In the genomic region with DNA sequence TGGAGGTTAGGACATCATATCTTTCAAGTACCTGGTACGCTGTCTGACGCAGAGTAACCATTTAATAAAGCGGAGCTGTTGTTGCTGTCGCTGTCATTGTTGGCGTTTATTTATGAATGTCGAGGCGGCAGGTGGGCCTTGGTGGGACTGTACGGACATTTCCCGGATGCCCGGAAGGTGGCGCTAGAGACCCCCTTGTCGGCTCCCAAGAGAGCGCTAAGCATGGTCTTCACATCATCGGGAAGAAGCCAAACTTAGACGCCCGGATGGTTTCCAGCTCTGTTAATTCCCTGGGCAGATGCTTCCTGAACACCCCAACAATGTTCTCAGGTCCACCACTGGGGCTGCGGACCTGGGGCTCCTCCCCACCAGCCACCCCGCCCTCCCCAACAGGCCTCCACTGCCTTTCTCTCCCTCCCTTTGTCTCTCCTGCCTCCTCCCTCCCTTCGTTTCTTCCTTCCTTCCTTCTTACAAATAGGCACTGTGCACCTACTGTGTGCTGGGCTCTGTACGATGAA, we compare ENCODE assay signal across 8 cellular contexts. TPM values are rescaled to one million over a fixed set of nuclear protein-coding genes. Genes with fewer than 3 reads are reported as not detected.
DNase-seq lines count a peak whose midpoint lies in the region; ATAC-seq and TF ChIP-seq lines count a peak whose summit lies in the region.

No MANE protein-coding gene starts in this region.

- TF ChIP-seq CTCF in foreskin fibroblast (IDR thresholded peaks at IDR 0.05; ENCODE audit: low read depth, low read length): peak; percentile 80
- peak; percentile 89 for TF ChIP-seq CTCF in neutrophil (IDR thresholded peaks at IDR 0.05)

- no peaks in the 10 kb centered on the region for H3K36me3 Mint-ChIP-seq in IgD-negative memory B cell

- H3K27ac ChIP-seq in neutrophil (no peak overlapping the region), stomach smooth muscle (ENCODE audit: low read length) (peak overlapping the region; percentile 24)

- peak; percentile 88 for DNase-seq in GM03348 (ENCODE audit: low spot score)
- DNase-seq in RPMI8226: peak; percentile 76
- DNase-seq in activated T-helper 9 cell treated with anti-CD3 and anti-CD28 coated beads, Interleukin-2, amount 50 U/mL, for 16 hours (ENCODE audit: low read depth): peak; percentile 75
- DNase-seq in foreskin fibroblast: peak; percentile 69 to 91

- peak overlapping the region in 2 of 3 donors; percentile 46 to 93 for H3K27ac Mint-ChIP-seq in IgD-negative memory B cell

- no peaks in the 10 kb centered on the region for H3K9me3 ChIP-seq in neutrophil
- H3K9me3 ChIP-seq in stomach smooth muscle (ENCODE audit: control insufficient read depth in 2 of 2, low read length in 2 of 2): no peaks in the 10 kb centered on the region

- H3K4me1 Mint-ChIP-seq in IgD-negative memory B cell: peaks cover 3 to 11% (median 6%) of the 10 kb centered on the region in 3 donors

- H3K27me3 ChIP-seq in neutrophil: peaks cover 10% of the 10 kb centered on the region
- peaks cover 0 to under 1% of the 10 kb centered on the region in 2 donors for H3K27me3 ChIP-seq in stomach smooth muscle (ENCODE audit: control insufficient read depth in 1 of 2, insufficient read depth in 2 of 2, low read length in 2 of 2)

- H3K4me3 Mint-ChIP-seq in IgD-negative memory B cell: peak overlapping the region in 1 of 4 donors; percentile 53

- H3K36me3 ChIP-seq in neutrophil: no peaks in the 10 kb centered on the region
- H3K36me3 ChIP-seq in stomach smooth muscle (ENCODE audit: control insufficient read depth in 2 of 2, insufficient read depth in 2 of 2, low read length in 2 of 2): no peaks in the 10 kb centered on the region

- H3K9me3 Mint-ChIP-seq in IgD-negative memory B cell: no peaks in the 10 kb centered on the region

- H3K4me3 ChIP-seq in foreskin fibroblast (ENCODE audit: low read depth in 1 of 2, low read length in 2 of 2) (no peak overlapping the region), neutrophil (ENCODE audit: low read depth in 1 of 2, low read length in 1 of 2) (no peak overlapping the region), stomach smooth muscle (ENCODE audit: low read length in 2 of 2) (no peak overlapping the region)

- peak overlapping the region; percentile 42 to 68 for H3K9ac ChIP-seq in stomach smooth muscle (ENCODE audit: low read length in 2 of 2)

- H3K27me3 Mint-ChIP-seq in IgD-negative memory B cell: peaks cover 10% of the 10 kb centered on the region

- H3K4me1 ChIP-seq in neutrophil (ENCODE audit: control insufficient read depth in 1 of 2, insufficient read depth in 1 of 2, low read depth in 1 of 2, low read length in 1 of 2) (peaks cover 10 to 14% of the 10 kb centered on the region in 2 experiments), stomach smooth muscle (ENCODE audit: control insufficient read depth, insufficient read depth, low read length) (peaks cover 29% of the 10 kb centered on the region)

- no peak for ATAC-seq in HG03521 (IDR thresholded peaks at IDR 0.05; ENCODE audit: unreplicated experiment)

RNA-seq across cellular contexts. Expression of a gene that starts 54.1 kb away (rescaled TPM):
- polyA plus RNA-seq in IgD-negative memory B cell: 705 TPM
